In genomic region chrX:118026631-118027030, GRCh38 we compare ENCODE assay signal across 25 cellular contexts.
"Had no signal": no experiment of that assay in that cellular context is flagged by ENCODE, and none has a peak within 500 bp of the region (broad histone marks: within the 10 kb centered on the region; RNA-seq: fewer than 3 reads in every experiment).

No MANE protein-coding gene starts in this region.

- H3K27me3 Mint-ChIP-seq: naive thymus-derived CD8-positive, alpha-beta T cell; type B pancreatic cell had no signal

- H3K4me3 Mint-ChIP-seq: immature natural killer cell; naive thymus-derived CD8-positive, alpha-beta T cell; nephron progenitor cell; stimulated activated effector memory CD8-positive, alpha-beta T cell treated with anti-CD3 and anti-CD28 coated beads, Interleukin-12 subunit alpha, Interleukin-12 subunit beta, amount 100 ng/mL, for 72 hours; type B pancreatic cell had no signal

- H3K27ac Mint-ChIP-seq: immature natural killer cell; naive thymus-derived CD8-positive, alpha-beta T cell; nephron progenitor cell; stimulated activated effector memory CD8-positive, alpha-beta T cell treated with anti-CD3 and anti-CD28 coated beads, Interleukin-12 subunit alpha, Interleukin-12 subunit beta, amount 100 ng/mL, for 72 hours; type B pancreatic cell had no signal

- DNase-seq: effector memory CD4-positive, alpha-beta T cell; foreskin melanocyte; glutamatergic neuron; heart right ventricle; hippocampal formation; immature natural killer cell; islet precursor cell; left ventricle myocardium superior; lower lobe of right lung; naive thymus-derived CD8-positive, alpha-beta T cell; nephron progenitor cell; nucleus accumbens; right cardiac atrium; sigmoid colon; stimulated activated CD4-positive, alpha-beta T cell treated with anti-CD3 and anti-CD28 coated beads, Interleukin-2, amount 100 ng/mL, for 24 hours; stimulated activated CD4-positive, alpha-beta T cell treated with anti-CD3 and anti-CD28 coated beads, Interleukin-4, amount 100 ng/mL, for 24 hours; stimulated activated naive CD4-positive, alpha-beta T cell treated with Interleukin-2 at 50 U/mL for 16 hours; stomach; substantia nigra; testis; tibial artery had no signal

- FAIRE-seq: endothelial cell of umbilical vein had no signal

- H3K9me3 Mint-ChIP-seq: stimulated activated effector memory CD8-positive, alpha-beta T cell treated with anti-CD3 and anti-CD28 coated beads, Interleukin-12 subunit alpha, Interleukin-12 subunit beta, amount 100 ng/mL, for 72 hours had no signal

- H3K27me3 ChIP-seq: heart right ventricle, sigmoid colon, stomach, testis, tibial artery had no signal

- H3K4me1 ChIP-seq: heart right ventricle, lower lobe of right lung, prostate gland, sigmoid colon, stomach, testis, tibial artery had no signal

- H3K36me3 Mint-ChIP-seq: immature natural killer cell; stimulated activated effector memory CD8-positive, alpha-beta T cell treated with anti-CD3 and anti-CD28 coated beads, Interleukin-12 subunit alpha, Interleukin-12 subunit beta, amount 100 ng/mL, for 72 hours had no signal

- H3K36me3 ChIP-seq: lower lobe of right lung, prostate gland, sigmoid colon, stomach, tibial artery had no signal

- H3K4me1 Mint-ChIP-seq: immature natural killer cell; naive thymus-derived CD8-positive, alpha-beta T cell; nephron progenitor cell; stimulated activated effector memory CD8-positive, alpha-beta T cell treated with anti-CD3 and anti-CD28 coated beads, Interleukin-12 subunit alpha, Interleukin-12 subunit beta, amount 100 ng/mL, for 72 hours had no signal

- H3K9me3 ChIP-seq: lower lobe of right lung, prostate gland, sigmoid colon, testis, tibial artery had no signal

- H3K27ac ChIP-seq: heart right ventricle, lower lobe of right lung, prostate gland, sigmoid colon, stomach, testis, tibial artery had no signal

- ATAC-seq: heart right ventricle; left ventricle myocardium superior; lower lobe of right lung; naive thymus-derived CD8-positive, alpha-beta T cell; right cardiac atrium; stimulated activated effector memory CD8-positive, alpha-beta T cell treated with anti-CD3 and anti-CD28 coated beads, Interleukin-12 subunit alpha, Interleukin-12 subunit beta, amount 100 ng/mL, for 72 hours had no signal

- H3K4me3 ChIP-seq: heart right ventricle, lower lobe of right lung, prostate gland, sigmoid colon, stomach, testis, tibial artery had no signal
